In genomic region chr2:112660138-112660537, GRCh38 we compare ENCODE assay signal across 22 cellular contexts. TPM values are rescaled to one million over a fixed set of nuclear protein-coding genes. Genes with fewer than 3 reads are reported as not detected.
DNase-seq lines count a peak whose midpoint lies in the region; ATAC-seq, FAIRE-seq and TF ChIP-seq lines count a peak whose summit lies in the region.
"Had no signal": no experiment of that assay in that cellular context is flagged by ENCODE, and none has a peak within 500 bp of the region (broad histone marks: within the 10 kb centered on the region; RNA-seq: fewer than 3 reads in every experiment).

No MANE protein-coding gene starts in this region.

- H3K27ac Mint-ChIP-seq in T-helper 1 cell treated with Interleukin-12 subunit alpha and Interleukin-12 subunit beta and Interleukin-4 antibody, amounts not matched to agents 30 μg/mL and 1 μg/mL, for 36 hours, result peak overlapping the region; percentile 12
- H3K27ac Mint-ChIP-seq in CD4-positive, alpha-beta memory T cell, result peak overlapping the region; percentile 41 to 84 (median 67)
- peak overlapping the region; percentile 17 for H3K27ac Mint-ChIP-seq in activated CD8-positive, alpha-beta T cell treated with anti-CD3 and anti-CD28 coated beads, Interleukin-2, amount 10 ng/mL, durations not matched to agents 7 days and 5 days
- no peak overlapping the region for H3K27ac Mint-ChIP-seq in neural progenitor cell
- H3K27ac Mint-ChIP-seq: nephron had no signal

- H3K4me3 ChIP-seq in CD4-positive, alpha-beta memory T cell (ENCODE audit: low read length in 2 of 2), result no peak overlapping the region
- H3K4me3 ChIP-seq in small intestine (ENCODE audit: low read depth in 1 of 2, low read length in 2 of 2), result no peak overlapping the region
- no peak overlapping the region for H3K4me3 ChIP-seq in neural progenitor cell
- H3K4me3 ChIP-seq: GM12878, prostate gland, SJCRH30, smooth muscle cell had no signal

- TF ChIP-seq CTCF in neural progenitor cell (IDR thresholded peaks at IDR 0.05), result no peak

- no peak overlapping the region for H3K4me2 ChIP-seq in neural progenitor cell
- H3K4me2 ChIP-seq: smooth muscle cell had no signal

- H3K36me3 Mint-ChIP-seq in T-helper 1 cell treated with Interleukin-12 subunit alpha and Interleukin-12 subunit beta and Interleukin-4 antibody, amounts not matched to agents 30 μg/mL and 1 μg/mL, for 36 hours (ENCODE audit: low read depth), result peaks cover 79% of the 10 kb centered on the region
- H3K36me3 Mint-ChIP-seq in CD4-positive, alpha-beta memory T cell, result peaks cover 59 to 83% of the 10 kb centered on the region in 2 donors
- peaks cover 86% of the 10 kb centered on the region for H3K36me3 Mint-ChIP-seq in activated CD8-positive, alpha-beta T cell treated with anti-CD3 and anti-CD28 coated beads, Interleukin-2, amount 10 ng/mL, durations not matched to agents 7 days and 5 days (ENCODE audit: low read depth)
- peaks cover 61% of the 10 kb centered on the region for H3K36me3 Mint-ChIP-seq in neural progenitor cell

- no peak for FAIRE-seq in small intestine (lab: Jason Lieb, UNC)
- FAIRE-seq: frontal cortex, GM12878 had no signal

- peak overlapping the region; percentile 22 for H3K4me3 Mint-ChIP-seq in T-helper 1 cell treated with Interleukin-12 subunit alpha and Interleukin-12 subunit beta and Interleukin-4 antibody, amounts not matched to agents 30 μg/mL and 1 μg/mL, for 36 hours
- H3K4me3 Mint-ChIP-seq in CD4-positive, alpha-beta memory T cell, result peak overlapping the region in 3 of 8 donors; percentile 2 to 24 (median 16)
- no peak overlapping the region for H3K4me3 Mint-ChIP-seq in activated CD8-positive, alpha-beta T cell treated with anti-CD3 and anti-CD28 coated beads, Interleukin-2, amount 10 ng/mL, durations not matched to agents 7 days and 5 days
- no peak overlapping the region for H3K4me3 Mint-ChIP-seq in neural progenitor cell
- H3K4me3 Mint-ChIP-seq: nephron had no signal

- peaks cover 32% of the 10 kb centered on the region for H3K4me1 ChIP-seq in CD4-positive, alpha-beta memory T cell (ENCODE audit: insufficient read depth, low read length)
- H3K4me1 ChIP-seq in small intestine (ENCODE audit: control insufficient read depth in 2 of 2, insufficient read depth in 1 of 2, low read depth in 1 of 2, low read length in 1 of 2), result no peaks in the 10 kb centered on the region
- no peaks in the 10 kb centered on the region for H3K4me1 ChIP-seq in neural progenitor cell
- H3K4me1 ChIP-seq: BE2C, prostate gland, SJCRH30 had no signal

- H3K27me3 ChIP-seq in CD4-positive, alpha-beta memory T cell (ENCODE audit: insufficient read depth, low read length), result no peaks in the 10 kb centered on the region
- H3K27me3 ChIP-seq in small intestine (ENCODE audit: control insufficient read depth in 2 of 2, insufficient read depth in 2 of 2, low read length in 2 of 2) (no peaks in the 10 kb centered on the region), neural progenitor cell (no peaks in the 10 kb centered on the region)
- H3K27me3 ChIP-seq: BE2C, SJCRH30 had no signal

- peaks cover 57% of the 10 kb centered on the region for H3K36me3 ChIP-seq in CD4-positive, alpha-beta memory T cell (ENCODE audit: insufficient read depth, low read length)
- H3K36me3 ChIP-seq in small intestine (ENCODE audit: control insufficient read depth in 2 of 2, insufficient read depth in 2 of 2, low read length in 2 of 2) (peaks cover 31 to 38% of the 10 kb centered on the region in 2 donors), neural progenitor cell (peaks cover 13% of the 10 kb centered on the region)
- H3K36me3 ChIP-seq: prostate gland had no signal

- H3K27me3 Mint-ChIP-seq in T-helper 1 cell treated with Interleukin-12 subunit alpha and Interleukin-12 subunit beta and Interleukin-4 antibody, amounts not matched to agents 30 μg/mL and 1 μg/mL, for 36 hours (ENCODE audit: low read depth), result no peaks in the 10 kb centered on the region
- H3K27me3 Mint-ChIP-seq in CD4-positive, alpha-beta memory T cell, result no peaks in the 10 kb centered on the region
- no peaks in the 10 kb centered on the region for H3K27me3 Mint-ChIP-seq in activated CD8-positive, alpha-beta T cell treated with anti-CD3 and anti-CD28 coated beads, Interleukin-2, amount 10 ng/mL, durations not matched to agents 7 days and 5 days (ENCODE audit: low read depth)
- no peaks in the 10 kb centered on the region for H3K27me3 Mint-ChIP-seq in neural progenitor cell (ENCODE audit: insufficient read depth, low read depth)

- DNase-seq in T-helper 1 cell, result no peak
- no peak for DNase-seq in CD4-positive, alpha-beta memory T cell
- no peak for DNase-seq in activated CD8-positive, alpha-beta T cell treated with anti-CD3 and anti-CD28 coated beads, Interleukin-2, amount 10 ng/mL, durations not matched to agents 7 days and 5 days
- DNase-seq in left lobe of liver (ENCODE audit: low spot score), result no peak
- DNase-seq in small intestine, result no peak
- DNase-seq in neural progenitor cell (ENCODE audit: low spot score), result no peak
- DNase-seq: 8988T; BE2C; mesendoderm; NCI-H1417 treated with DMSO at 0.1 percent for 48 hours; NCI-H2171 treated with DMSO at 0.1 percent for 48 hours; OCI-M1; SJCRH30; stimulated activated CD4-positive, alpha-beta T cell treated with anti-CD3 and anti-CD28 coated beads, Interleukin-4, amount 100 ng/mL, for 1 hour had no signal

- peaks cover 57% of the 10 kb centered on the region for H3K4me1 Mint-ChIP-seq in T-helper 1 cell treated with Interleukin-12 subunit alpha and Interleukin-12 subunit beta and Interleukin-4 antibody, amounts not matched to agents 30 μg/mL and 1 μg/mL, for 36 hours (ENCODE audit: low read depth)
- peaks cover 27 to 64% (median 34%) of the 10 kb centered on the region in 4 donors for H3K4me1 Mint-ChIP-seq in CD4-positive, alpha-beta memory T cell
- peaks cover 47% of the 10 kb centered on the region for H3K4me1 Mint-ChIP-seq in activated CD8-positive, alpha-beta T cell treated with anti-CD3 and anti-CD28 coated beads, Interleukin-2, amount 10 ng/mL, durations not matched to agents 7 days and 5 days (ENCODE audit: low read depth)
- no peaks in the 10 kb centered on the region for H3K4me1 Mint-ChIP-seq in neural progenitor cell
- H3K4me1 Mint-ChIP-seq: nephron had no signal

- intact Hi-C loops in CD4-positive, alpha-beta memory T cell (cut with micrococcal nuclease), result no loop called here

- no peak overlapping the region for H3K27ac ChIP-seq in CD4-positive, alpha-beta memory T cell (ENCODE audit: low read depth, low read length)
- H3K27ac ChIP-seq in small intestine (ENCODE audit: low read depth in 1 of 2, low read length in 1 of 2), result no peak overlapping the region
- no peak overlapping the region for H3K27ac ChIP-seq in neural progenitor cell
- H3K27ac ChIP-seq: SJCRH30 had no signal

- H2AFZ ChIP-seq in neural progenitor cell (replicated peaks), result no peak overlapping the region

- no peaks in the 10 kb centered on the region for H3K9me3 ChIP-seq in CD4-positive, alpha-beta memory T cell (ENCODE audit: control insufficient read depth in 1 of 2, low read length in 2 of 2)
- no peaks in the 10 kb centered on the region for H3K9me3 ChIP-seq in small intestine (ENCODE audit: control insufficient read depth, low read depth)
- H3K9me3 ChIP-seq in neural progenitor cell (ENCODE audit: low read depth), result no peaks in the 10 kb centered on the region
- H3K9me3 ChIP-seq: BE2C, prostate gland, SJCRH30 had no signal

- no peaks in the 10 kb centered on the region for H3K79me2 ChIP-seq in neural progenitor cell (ENCODE audit: low read depth)

- peaks cover 6% of the 10 kb centered on the region for H4K20me1 ChIP-seq in neural progenitor cell (ENCODE audit: low read depth)

- no peaks in the 10 kb centered on the region for H3K9me3 Mint-ChIP-seq in T-helper 1 cell treated with Interleukin-12 subunit alpha and Interleukin-12 subunit beta and Interleukin-4 antibody, amounts not matched to agents 30 μg/mL and 1 μg/mL, for 36 hours
- no peaks in the 10 kb centered on the region for H3K9me3 Mint-ChIP-seq in CD4-positive, alpha-beta memory T cell
- no peaks in the 10 kb centered on the region for H3K9me3 Mint-ChIP-seq in activated CD8-positive, alpha-beta T cell treated with anti-CD3 and anti-CD28 coated beads, Interleukin-2, amount 10 ng/mL, durations not matched to agents 7 days and 5 days (ENCODE audit: insufficient read depth)
- H3K9me3 Mint-ChIP-seq in neural progenitor cell, result no peaks in the 10 kb centered on the region
- H3K9me3 Mint-ChIP-seq: nephron had no signal

- CTCF ChIA-PET in CD4-positive, alpha-beta memory T cell (lab: Charles Lee; ENCODE audit: partially characterized antibody), result interaction anchor here (1.2 to 2.5 kb wide), 3 partner anchors 9 to 60 kb away, joined by 3 to 8 read pairs (median 5); no protein-coding TSS in a partner anchor
- CTCF ChIA-PET in activated CD8-positive, alpha-beta T cell treated with anti-CD3 and anti-CD28 coated beads, Interleukin-2, amount 10 ng/mL, durations not matched to agents 7 days and 5 days (lab: Charles Lee), result interaction anchor here (1.6 to 3.7 kb wide), 3 partner anchors 13 to 60 kb away, joined by 3 to 15 read pairs (median 9); no protein-coding TSS in a partner anchor

- ATAC-seq in activated CD8-positive, alpha-beta T cell treated with anti-CD3 and anti-CD28 coated beads, Interleukin-2, amount 10 ng/mL, durations not matched to agents 7 days and 5 days, result no peak
- ATAC-seq in left lobe of liver, result peak; percentile 72
- ATAC-seq in GM21619 (IDR thresholded peaks at IDR 0.05; ENCODE audit: unreplicated experiment), result no peak
- ATAC-seq: activated CD4-positive, CD25-positive, alpha-beta regulatory T cell treated with anti-CD3 and anti-CD28 coated beads, Interleukin-2, amount 50 U/mL, for 24 hours; GM12878 had no signal

- POLR2A ChIA-PET in CD4-positive, alpha-beta memory T cell (lab: Charles Lee; ENCODE audit: partially characterized antibody), result interaction anchor here (0.5 to 4.7 kb wide), 4 partner anchors 10 to 34 kb away, joined by 3 to 27 read pairs (median 3); partner anchors contain the start of gene SLC20A1
- POLR2A ChIA-PET in activated CD8-positive, alpha-beta T cell treated with anti-CD3 and anti-CD28 coated beads, Interleukin-2, amount 10 ng/mL, durations not matched to agents 7 days and 5 days (lab: Charles Lee), result interaction anchor here (1.5 to 3.2 kb wide), 2 partner anchors 9 to 14 kb away, joined by 3 to 11 read pairs; partner anchors contain the start of gene SLC20A1

- no peak overlapping the region for H3K9ac ChIP-seq in neural progenitor cell

- H3F3A ChIP-seq in neural progenitor cell (ENCODE audit: low read depth), result peaks cover 12% of the 10 kb centered on the region

RNA-seq across cellular contexts. Expression of gene SLC20A1, which starts 14.4 kb away (rescaled TPM):
- 10 to 100 TPM; 93.5 to 94.0 TPM for total RNA-seq in CD4-positive, alpha-beta memory T cell
- polyA plus RNA-seq in CD4-positive, alpha-beta memory T cell, result 10 to 100 TPM; 25.5 to 36.7 TPM
- total RNA-seq in activated CD8-positive, alpha-beta T cell treated with anti-CD3 and anti-CD28 coated beads, Interleukin-2, amount 10 ng/mL, durations not matched to agents 7 days and 5 days, result 100 to 1,000 TPM; 115 to 120 TPM
- total RNA-seq in left lobe of liver, result 12.9 TPM
- polyA plus RNA-seq in small intestine, result 10 to 100 TPM; 14.8 to 26.7 (median 24.6) TPM
- 46.1 and 61.1 TPM in 2 replicates for total RNA-seq in neural progenitor cell (ENCODE audit: low replicate concordance)
